Comparison of ENCODE assay signal across 20 cellular contexts in the genomic region with DNA sequence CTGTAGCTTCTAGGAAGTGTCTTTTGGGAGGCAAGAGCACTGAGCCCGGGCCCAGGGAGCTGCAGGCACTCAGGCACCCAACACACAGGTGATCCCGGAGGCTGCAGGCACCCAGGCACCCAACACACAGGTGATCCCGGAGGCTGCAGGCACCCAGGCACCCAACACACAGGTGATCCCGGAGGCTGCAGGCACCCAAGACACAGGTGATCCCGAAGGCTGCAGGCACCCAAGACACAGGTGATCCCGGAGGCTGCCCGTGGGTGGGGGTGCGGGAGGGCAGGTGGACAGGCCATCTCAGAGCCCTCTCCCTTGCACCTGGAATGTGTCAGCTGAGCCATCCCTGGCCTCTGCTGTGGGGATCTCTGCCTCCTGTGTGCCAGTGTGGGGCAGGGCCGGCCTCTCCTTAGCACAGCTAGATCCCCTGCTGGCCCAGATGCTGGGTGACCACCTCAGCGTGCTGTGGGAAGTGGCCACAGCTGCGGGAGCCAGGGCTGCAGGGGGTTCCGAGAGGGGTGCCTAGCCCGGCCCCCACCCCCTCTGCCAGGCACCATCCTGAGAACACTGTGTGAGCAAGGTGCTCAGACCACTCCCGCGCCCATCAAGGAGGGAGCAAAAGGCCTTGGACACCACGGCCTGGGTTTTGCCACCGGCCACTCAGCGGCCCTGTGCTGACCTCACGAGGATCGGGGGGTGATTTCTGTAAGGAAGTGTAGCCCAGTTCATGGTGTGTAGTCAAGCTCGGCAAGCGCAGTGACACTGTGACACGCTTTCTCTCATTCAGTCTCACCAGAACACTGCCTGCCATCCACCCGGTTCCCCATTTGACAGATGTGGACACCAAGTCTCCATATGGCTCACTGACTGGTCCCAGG. TPM values are rescaled to one million over a fixed set of nuclear protein-coding genes. Genes with fewer than 3 reads are reported as not detected.
"Had no signal": no experiment of that assay in that cellular context is flagged by ENCODE, and none has a peak within 500 bp of the region (broad histone marks: within the 10 kb centered on the region; RNA-seq: fewer than 3 reads in every experiment).

No MANE protein-coding gene starts in this region.

- H3K4me1 Mint-ChIP-seq: naive B cell had no signal

- H3K9me3 Mint-ChIP-seq: activated naive CD4-positive, alpha-beta T cell treated with anti-CD3 and anti-CD28 coated beads, Interleukin-2, amount 50 U/mL, for 24 hours; activated T-helper 2 cell treated with anti-CD3 and anti-CD28 coated beads, Interferon-gamma antibody, Interleukin-2, Interleukin-4, amounts not matched to agents 10 μg/mL and 5 μg/mL and 100 μg/mL, durations not matched to agents 14 hours and 24 hours and 36 hours; naive B cell; T-cell had no signal

- H3K4me3 ChIP-seq: lung, prostate gland, tibial nerve, uterus had no signal

- DNase-seq: activated CD4-positive, CD25-positive, alpha-beta regulatory T cell treated with anti-CD3 and anti-CD28 coated beads, Interleukin-2, amount 50 U/mL, for 72 hours; activated T-cell treated with anti-CD3 and anti-CD28 coated beads, Interleukin-2, amount 50 U/mL, for 1 hour; amniotic stem cell; brain microvascular endothelial cell; effector CD8-positive, alpha-beta T cell; foreskin melanocyte; naive B cell; occipital lobe; stimulated activated CD4-positive, alpha-beta T cell treated with anti-CD3 and anti-CD28 coated beads, Interleukin-4, amount 100 ng/mL, for 1 hour; stimulated activated naive CD4-positive, alpha-beta T cell; T-helper 9 cell; uterus had no signal

- H3K27ac Mint-ChIP-seq: activated naive CD4-positive, alpha-beta T cell treated with anti-CD3 and anti-CD28 coated beads, Interleukin-2, amount 50 U/mL, for 24 hours; activated T-helper 2 cell treated with anti-CD3 and anti-CD28 coated beads, Interferon-gamma antibody, Interleukin-2, Interleukin-4, amounts not matched to agents 10 μg/mL and 5 μg/mL and 100 μg/mL, durations not matched to agents 14 hours and 24 hours and 36 hours; naive B cell; T-cell had no signal

- H3K4me3 Mint-ChIP-seq: activated naive CD4-positive, alpha-beta T cell treated with anti-CD3 and anti-CD28 coated beads, Interleukin-2, amount 50 U/mL, for 24 hours; naive B cell; T-cell had no signal

- H3K27ac ChIP-seq: brain microvascular endothelial cell, prostate gland, tibial nerve, uterus had no signal

- ATAC-seq: T-cell had no signal

- H3K36me3 ChIP-seq: brain microvascular endothelial cell, prostate gland, tibial nerve, uterus had no signal

- H3K9me3 ChIP-seq: prostate gland, tibial nerve, uterus had no signal

- H3K36me3 Mint-ChIP-seq: activated naive CD4-positive, alpha-beta T cell treated with anti-CD3 and anti-CD28 coated beads, Interleukin-2, amount 50 U/mL, for 24 hours; naive B cell; T-cell had no signal

- H3K4me1 ChIP-seq: prostate gland had no signal

RNA-seq across cellular contexts. Expression of gene MRGPRG, which starts 14.2 kb away (rescaled TPM):
- total RNA-seq: activated T-helper 2 cell treated with anti-CD3 and anti-CD28 coated beads, Interferon-gamma antibody, Interleukin-2, Interleukin-4, amounts not matched to agents 10 μg/mL and 5 μg/mL and 100 μg/mL, durations not matched to agents 14 hours and 24 hours and 36 hours; lung; occipital lobe; SK-MEL-5; subcutaneous adipose tissue; T-cell; tibial nerve; uterus had no signal
- polyA plus RNA-seq: lung had no signal

RNA-seq across cellular contexts. Expression of gene MRGPRE, which starts 27.8 kb away (rescaled TPM):
- total RNA-seq: activated T-helper 2 cell treated with anti-CD3 and anti-CD28 coated beads, Interferon-gamma antibody, Interleukin-2, Interleukin-4, amounts not matched to agents 10 μg/mL and 5 μg/mL and 100 μg/mL, durations not matched to agents 14 hours and 24 hours and 36 hours; occipital lobe; SK-MEL-5; subcutaneous adipose tissue; T-cell had no signal
